ENCODE assay signal across 17 cellular contexts in genomic region chr6:170451762-170452651, GRCh38.
"Had no signal": no experiment of that assay in that cellular context is flagged by ENCODE, and none has a peak within 500 bp of the region (broad histone marks: within the 10 kb centered on the region; RNA-seq: fewer than 3 reads in every experiment).

No MANE protein-coding gene starts in this region.

- H3K4me3 Mint-ChIP-seq: activated naive CD4-positive, alpha-beta T cell treated with anti-CD3 and anti-CD28 coated beads, Interleukin-2, amount 10 ng/mL, durations not matched to agents 7 days and 5 days; activated naive CD8-positive, alpha-beta T cell treated with anti-CD3 and anti-CD28 coated beads, Interleukin-2, amount 50 U/mL, for 24 hours; activated T-helper 17 cell treated with anti-CD3 and anti-CD28 coated beads, Interleukin-2, amount 50 U/mL, for 72 hours; nephron; stimulated activated naive CD8-positive, alpha-beta T cell treated with anti-CD3 and anti-CD28 coated beads, Interleukin-15, Interleukin-2, amounts not matched to agents 100 ng/mL and 50 ng/mL, for 24 hours had no signal

- H3K27me3 ChIP-seq: right atrium auricular region had no signal

- H3K36me3 ChIP-seq: prostate gland, right atrium auricular region had no signal

- ATAC-seq: activated naive CD8-positive, alpha-beta T cell treated with anti-CD3 and anti-CD28 coated beads, Interleukin-2, amount 50 U/mL, for 24 hours; activated T-helper 17 cell treated with anti-CD3 and anti-CD28 coated beads, Interleukin-2, amount 50 U/mL, for 72 hours had no signal

- H3K27ac Mint-ChIP-seq: activated naive CD4-positive, alpha-beta T cell treated with anti-CD3 and anti-CD28 coated beads, Interleukin-2, amount 10 ng/mL, durations not matched to agents 7 days and 5 days; activated T-helper 17 cell treated with anti-CD3 and anti-CD28 coated beads, Interleukin-2, amount 50 U/mL, for 72 hours; nephron; stimulated activated naive CD8-positive, alpha-beta T cell treated with anti-CD3 and anti-CD28 coated beads, Interleukin-15, Interleukin-2, amounts not matched to agents 100 ng/mL and 50 ng/mL, for 24 hours had no signal

- H3K4me3 ChIP-seq: coronary artery, prostate gland, right atrium auricular region, SK-N-MC had no signal

- H3K27me3 Mint-ChIP-seq: activated naive CD4-positive, alpha-beta T cell treated with anti-CD3 and anti-CD28 coated beads, Interleukin-2, amount 10 ng/mL, durations not matched to agents 7 days and 5 days; activated naive CD8-positive, alpha-beta T cell treated with anti-CD3 and anti-CD28 coated beads, Interleukin-2, amount 50 U/mL, for 24 hours; activated T-helper 17 cell treated with anti-CD3 and anti-CD28 coated beads, Interleukin-2, amount 50 U/mL, for 72 hours; stimulated activated naive CD8-positive, alpha-beta T cell treated with anti-CD3 and anti-CD28 coated beads, Interleukin-15, Interleukin-2, amounts not matched to agents 100 ng/mL and 50 ng/mL, for 24 hours had no signal

- H3K9me3 Mint-ChIP-seq: activated naive CD4-positive, alpha-beta T cell treated with anti-CD3 and anti-CD28 coated beads, Interleukin-2, amount 10 ng/mL, durations not matched to agents 7 days and 5 days; nephron had no signal

- H3K9me3 ChIP-seq: prostate gland, right atrium auricular region had no signal

- H3K36me3 Mint-ChIP-seq: activated naive CD4-positive, alpha-beta T cell treated with anti-CD3 and anti-CD28 coated beads, Interleukin-2, amount 10 ng/mL, durations not matched to agents 7 days and 5 days; brain had no signal

- DNase-seq: activated CD4-positive, alpha-beta T cell treated with anti-CD3 and anti-CD28 coated beads, Interleukin-2, amount 50 U/mL, for 4 hours; activated naive CD4-positive, alpha-beta T cell treated with anti-CD3 and anti-CD28 coated beads, Interleukin-2, amount 10 ng/mL, durations not matched to agents 7 days and 5 days; activated naive CD8-positive, alpha-beta T cell treated with anti-CD3 and anti-CD28 coated beads, Interleukin-2, amount 50 U/mL, for 24 hours; activated T-cell treated with anti-CD3 and anti-CD28 coated beads for 4 hours; anterior cingulate cortex; central memory CD4-positive, alpha-beta T cell; erythroblast; occipital lobe; trophoblast cell had no signal

- H3K27ac ChIP-seq: coronary artery, prostate gland, right atrium auricular region, SK-N-MC had no signal

- H3K4me1 ChIP-seq: prostate gland had no signal
